Comparison of ENCODE assay signal across 23 cellular contexts in the genomic region with DNA sequence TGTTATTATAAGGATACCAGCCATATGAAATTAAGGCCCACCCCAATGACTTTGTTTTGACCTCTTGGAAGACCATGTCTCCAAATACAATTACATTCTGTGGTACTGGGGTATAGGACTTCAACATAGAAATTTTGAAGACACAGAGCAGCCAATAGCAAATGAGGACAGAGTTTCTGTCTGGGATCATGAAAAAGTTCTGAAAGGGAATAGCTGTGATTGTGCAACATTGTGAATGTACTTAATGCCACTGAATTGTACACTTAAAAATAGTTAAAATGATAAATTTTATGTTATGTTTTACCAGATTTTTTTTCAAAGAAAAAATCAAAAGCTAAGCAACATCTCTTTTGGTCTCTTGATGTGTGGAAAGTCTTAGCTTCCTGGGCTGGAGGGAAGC. TPM values are rescaled to one million over a fixed set of nuclear protein-coding genes. Genes with fewer than 3 reads are reported as not detected.
A peak's percentile ranks its signal among the peaks of the same experiment; 100 is the strongest.
DNase-seq lines count a peak whose midpoint lies in the region; ATAC-seq, FAIRE-seq and TF ChIP-seq lines count a peak whose summit lies in the region.
"Had no signal": no experiment of that assay in that cellular context is flagged by ENCODE, and none has a peak within 500 bp of the region (broad histone marks: within the 10 kb centered on the region; RNA-seq: fewer than 3 reads in every experiment).

No MANE protein-coding gene starts in this region.

- POLR2A ChIA-PET in OCI-LY7 (lab: Charles Lee) = interaction anchor here (0.6 to 0.9 kb wide), 2 partner anchors 29 to 109 kb away, joined by 3 read pairs; no protein-coding TSS in a partner anchor

- H3K9me2 ChIP-seq in GM23248 (ENCODE audit: insufficient read depth) (no peaks in the 10 kb centered on the region), OCI-LY7 (ENCODE audit: insufficient read depth, low read length) (no peaks in the 10 kb centered on the region)
- H3K9me2 ChIP-seq: SK-N-SH had no signal

- intact Hi-C loops in OCI-LY7 (cut with micrococcal nuclease; ENCODE audit: unreplicated experiment) = no loop called here

- H3K27me3 ChIP-seq in GM23248 (replicated peaks; ENCODE audit: insufficient read depth) = no peaks in the 10 kb centered on the region
- no peaks in the 10 kb centered on the region for H3K27me3 ChIP-seq in adipocyte (replicated peaks; ENCODE audit: control insufficient read depth, insufficient read depth, low read length)
- H3K27me3 ChIP-seq in keratinocyte (ENCODE audit: control insufficient read depth, extremely low read depth, insufficient read depth, low read length) = no peaks in the 10 kb centered on the region
- H3K27me3 ChIP-seq: BLaER1 treated with 17β-estradiol and CSF1 and Interleukin-3, amounts not matched to agents 10 nM and 100 nM; MG63 had no signal

- TF ChIP-seq CTCF in keratinocyte (optimal IDR thresholded peaks at IDR 0.05 in 1 of 3, IDR thresholded peaks at IDR 0.05 in 1 of 3, conservative IDR thresholded peaks at IDR 0.05 in 1 of 3; ENCODE audit: extremely low read depth in 1 of 3, insufficient read depth in 2 of 3, low read length in 3 of 3) = no peak
- TF ChIP-seq CTCF in omental fat pad (IDR thresholded peaks at IDR 0.05) = no peak
- no peak for TF ChIP-seq CTCF in OCI-LY7 (conservative IDR thresholded peaks at IDR 0.05; ENCODE audit: low read length)

- BruUV-seq in OCI-LY7 (replicated peaks; lab: Mats Ljungman, UMichigan) = no TSS peak

- no peaks in the 10 kb centered on the region for H4K20me1 ChIP-seq in GM23248 (ENCODE audit: insufficient read depth)
- no peaks in the 10 kb centered on the region for H4K20me1 ChIP-seq in keratinocyte (ENCODE audit: control insufficient read depth, extremely low read depth, insufficient read depth, low read length)
- H4K20me1 ChIP-seq in OCI-LY7 (ENCODE audit: insufficient read depth, low read length) = no peaks in the 10 kb centered on the region
- H4K20me1 ChIP-seq: BLaER1 treated with 17β-estradiol and CSF1 and Interleukin-3, amounts not matched to agents 10 nM and 100 nM had no signal

- H3K9me3 ChIP-seq in GM23248 (ENCODE audit: low read depth) = no peaks in the 10 kb centered on the region
- no peaks in the 10 kb centered on the region for H3K9me3 ChIP-seq in adipocyte (ENCODE audit: control insufficient read depth, low read length)
- H3K9me3 ChIP-seq in keratinocyte (ENCODE audit: control insufficient read depth, low read depth, low read length) = no peaks in the 10 kb centered on the region
- peaks cover 14% of the 10 kb centered on the region; the same call in 1 of the 2 replicates for H3K9me3 ChIP-seq in OCI-LY7 (ENCODE audit: low read length)
- H3K9me3 ChIP-seq: MG63 had no signal

- dilution Hi-C loops in keratinocyte (cut with MboI; ENCODE audit: extremely low pct_ligation_motif_present, low sequenced_read_pairs) = no loop called here

- in situ Hi-C loops in GM23248 (cut with MboI) = no loop called here

- H3K79me2 ChIP-seq in GM23248 (ENCODE audit: insufficient read depth) = no peaks in the 10 kb centered on the region
- H3K79me2 ChIP-seq in keratinocyte (ENCODE audit: control insufficient read depth, insufficient read depth, low read length) = no peaks in the 10 kb centered on the region
- H3K79me2 ChIP-seq in OCI-LY7 (ENCODE audit: insufficient read depth, low read depth, low read length) = no peaks in the 10 kb centered on the region

- H3K9me1 ChIP-seq in keratinocyte (ENCODE audit: control insufficient read depth, extremely low read depth, insufficient read depth, low read length) = no peaks in the 10 kb centered on the region

- H3K4me3 ChIP-seq in GM23248 (no peak overlapping the region), adipocyte (ENCODE audit: low read length) (no peak overlapping the region), keratinocyte (ENCODE audit: control insufficient read depth in 2 of 3, extremely low read depth in 1 of 3, insufficient read depth in 2 of 3, low read depth in 1 of 3, low read length in 3 of 3) (no peak overlapping the region), OCI-LY7 (ENCODE audit: low read depth, low read length, poor library complexity, severe bottlenecking) (no peak overlapping the region)
- H3K4me3 ChIP-seq: BLaER1 treated with 17β-estradiol and CSF1 and Interleukin-3, amounts not matched to agents 10 nM and 100 nM; MG63 had no signal

- peaks cover 26% of the 10 kb centered on the region for H3F3A ChIP-seq in GM23248 (ENCODE audit: insufficient read depth)

- H3K27ac ChIP-seq in GM23248 = no peak overlapping the region; the same call in 1 of the 2 replicates
- no peak overlapping the region for H3K27ac ChIP-seq in keratinocyte (ENCODE audit: control insufficient read depth, insufficient read depth, low read length)
- H3K27ac ChIP-seq in OCI-LY7 (ENCODE audit: low read depth, low read length, poor library complexity, severe bottlenecking) = no peak overlapping the region
- H3K27ac ChIP-seq: BLaER1 treated with 17β-estradiol and CSF1 and Interleukin-3, amounts not matched to agents 10 nM and 100 nM had no signal

- H2AFZ ChIP-seq in GM23248 (no peak overlapping the region), keratinocyte (ENCODE audit: control insufficient read depth, low read length) (peak overlapping the region; percentile 68), OCI-LY7 (ENCODE audit: low read length) (no peak overlapping the region)

- H3K4me1 ChIP-seq in GM23248 (ENCODE audit: insufficient read depth) (peaks cover 24% of the 10 kb centered on the region), adipocyte (ENCODE audit: control insufficient read depth, insufficient read depth, low read length) (peaks cover 43% of the 10 kb centered on the region), keratinocyte (ENCODE audit: control insufficient read depth, extremely low read depth, insufficient read depth, low read length) (peaks cover 22% of the 10 kb centered on the region), OCI-LY7 (ENCODE audit: insufficient read depth, low read length, poor library complexity, severe bottlenecking) (no peaks in the 10 kb centered on the region)
- H3K4me1 ChIP-seq: BLaER1 treated with 17β-estradiol and CSF1 and Interleukin-3, amounts not matched to agents 10 nM and 100 nM had no signal

- no peaks in the 10 kb centered on the region for H3K36me3 ChIP-seq in GM23248 (ENCODE audit: low read depth)
- H3K36me3 ChIP-seq in adipocyte (ENCODE audit: control insufficient read depth, insufficient read depth, low read length, severe bottlenecking) = no peaks in the 10 kb centered on the region
- H3K36me3 ChIP-seq in keratinocyte (ENCODE audit: control insufficient read depth in 2 of 2, extremely low read depth in 1 of 2, insufficient read depth in 2 of 2, low read length in 2 of 2) = no peaks in the 10 kb centered on the region
- no peaks in the 10 kb centered on the region for H3K36me3 ChIP-seq in OCI-LY7 (ENCODE audit: insufficient read depth, low read length)
- H3K36me3 ChIP-seq: BLaER1 treated with 17β-estradiol and CSF1 and Interleukin-3, amounts not matched to agents 10 nM and 100 nM; MG63 had no signal

- no peak overlapping the region for H3K4me2 ChIP-seq in GM23248 (ENCODE audit: unreplicated experiment)
- no peak overlapping the region for H3K4me2 ChIP-seq in keratinocyte (ENCODE audit: control insufficient read depth, extremely low read depth, insufficient read depth, low read depth, low read length)
- H3K4me2 ChIP-seq in OCI-LY7 (ENCODE audit: low read length) = no peak overlapping the region
- H3K4me2 ChIP-seq: BLaER1 treated with 17β-estradiol and CSF1 and Interleukin-3, amounts not matched to agents 10 nM and 100 nM; SK-N-SH had no signal

- DNase-seq in GM23248 (peak; percentile 37), adipocyte (ENCODE audit: low read depth) (peak; percentile 71), fibroblast of gingiva (ENCODE audit: low read depth) (peak; percentile 21), keratinocyte (ENCODE audit: low read depth, low spot score) (no peak), omental fat pad (ENCODE audit: low spot score) (no peak), HTR-8/SVneo (ENCODE audit: insufficient read length, low spot score) (no peak), OCI-LY7 (ENCODE audit: low spot score) (no peak)
- DNase-seq: CD8-positive, alpha-beta T cell; DMS53; Kasumi-1; NCI-H1048; NCI-H1436 treated with DMSO at 0.1 percent for 48 hours; NCI-H2029; NCI-H345; NCI-H524 treated with DMSO at 0.1 percent for 48 hours; SHP77; SK-N-SH had no signal

- H3K9ac ChIP-seq in GM23248 (no peak overlapping the region), adipocyte (ENCODE audit: low read length) (no peak overlapping the region), keratinocyte (ENCODE audit: control insufficient read depth, extremely low read depth, insufficient read depth, low read length) (no peak overlapping the region)
- H3K9ac ChIP-seq: BLaER1 treated with 17β-estradiol and CSF1 and Interleukin-3, amounts not matched to agents 10 nM and 100 nM; SK-N-SH had no signal

- CTCF ChIA-PET in OCI-LY7 (lab: Charles Lee; ENCODE audit: unreplicated experiment) = no interaction called here

- FAIRE-seq in keratinocyte (lab: Jason Lieb, UNC) (no peak), HTR-8/SVneo (lab: Jason Lieb, UNC) (no peak)
- FAIRE-seq: GM12891, H54 had no signal

- ATAC-seq in omental fat pad (ENCODE audit: low FRiP score) = no peak
- no peak for ATAC-seq in GM21381 (IDR thresholded peaks at IDR 0.05; ENCODE audit: unreplicated experiment)
- ATAC-seq: CD8-positive, alpha-beta T cell; Panc1 had no signal

RNA-seq across cellular contexts. Expression of a gene that starts 27.0 kb away (rescaled TPM):
- 3.0 and 3.4 TPM in 2 replicates for total RNA-seq in GM23248 (2014; rRNA removed; shearing (Covaris generic))
- polyA plus RNA-seq in GM23248 (2016; fragmentation: Nextera tagmentation; extraction: Ambion mirVana) (3.9 and 4.8 TPM in 2 replicates), keratinocyte (5.4 to 8.7 TPM (median 8.4 TPM) in 3 replicates)
- 2.9 TPM for polyA plus RNA-seq in keratinocyte (2011; ENCODE audit: low read depth)
- polyA plus RNA-seq in keratinocyte (2011; cell fraction: cytosol; rRNA removed) = 2.7 and 3.0 TPM in 2 replicates
- 25.0 and 25.1 TPM in 2 replicates for polyA plus RNA-seq in keratinocyte (2011; cell fraction: nucleus; rRNA removed)
- polyA plus RNA-seq in keratinocyte (2012; ENCODE audit: low replicate concordance) = 3.9 and 4.2 TPM in 2 replicates
- 5.0 to 20.1 TPM (median 13.8 TPM) in 3 replicates for polyA minus RNA-seq in keratinocyte
- 3.8 TPM for polyA minus RNA-seq in keratinocyte (2011; cell fraction: cytosol; rRNA and poly(A)+ RNA removed)
- 12.9 and 26.3 TPM in 2 replicates for polyA minus RNA-seq in keratinocyte (2011; cell fraction: nucleus; rRNA and poly(A)+ RNA removed)
- total RNA-seq in omental fat pad (10 to 100 TPM in 2 of 4 donors, 1 to 10 TPM in 2; 7.2 to 20.2 (median 12.5) TPM), OCI-LY7 (2022) (0.87 and 1.3 TPM in 2 replicates)
- 0.85 and 0.95 TPM in 2 replicates for total RNA-seq in OCI-LY7 (2014; rRNA removed; shearing (Covaris generic))

Comparison
In these comparisons a context has a peak if more than half of its experiments do, and no peak if none do; other contexts are left out.
1. DNase-seq: peak in GM23248 (single experiment), adipocyte (single experiment) and fibroblast of gingiva (single experiment); none in keratinocyte (single experiment), omental fat pad (single experiment), HTR-8/SVneo (single experiment) and OCI-LY7 (single experiment).